13 cellular contexts compared by ENCODE assay signal in the genomic region with DNA sequence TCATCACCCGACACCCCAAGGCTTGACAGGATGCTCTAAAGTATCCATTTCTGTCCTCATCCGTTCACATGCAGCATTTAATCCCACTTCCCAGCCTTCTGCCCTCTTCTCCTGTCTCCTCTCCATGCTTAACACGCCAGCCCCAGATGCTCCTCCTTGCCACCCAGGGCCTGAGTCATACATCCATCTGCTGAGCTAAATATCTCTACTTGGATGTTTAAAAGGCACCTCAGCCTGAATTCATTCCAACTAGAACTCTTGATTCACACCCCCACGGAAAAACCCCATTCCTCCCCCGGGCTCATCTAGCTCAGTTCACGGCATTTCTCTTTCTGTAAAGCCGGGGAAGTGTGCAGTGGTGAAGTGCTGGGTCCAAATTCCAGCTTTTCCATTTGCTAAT. TPM values are rescaled to one million over a fixed set of nuclear protein-coding genes. Genes with fewer than 3 reads are reported as not detected.
A peak's percentile ranks its signal among the peaks of the same experiment; 100 is the strongest.
DNase-seq lines count a peak whose midpoint lies in the region; ATAC-seq and TF ChIP-seq lines count a peak whose summit lies in the region.
"Had no signal": no experiment of that assay in that cellular context is flagged by ENCODE, and none has a peak within 500 bp of the region (broad histone marks: within the 10 kb centered on the region; RNA-seq: fewer than 3 reads in every experiment).

No MANE protein-coding gene starts in this region.

- TF ChIP-seq CTCF in SK-N-SH (IDR thresholded peaks at IDR 0.05) (no peak), fibroblast of pulmonary artery (IDR thresholded peaks at IDR 0.05; ENCODE audit: low read length, missing control alignments) (no peak), body of pancreas (IDR thresholded peaks at IDR 0.05) (no peak)

- TF ChIP-seq POLR2A in body of pancreas (IDR thresholded peaks at IDR 0.05), result no peak

- peak overlapping the region; percentile 25; the same call in 1 of the 2 replicates for H3K4me2 ChIP-seq in SK-N-SH

- CTCF ChIA-PET in SK-N-SH (lab: Yijun Ruan, JAX), result interaction anchor here (0.7 to 10.8 kb wide), 7 partner anchors 8 to 464 kb away, joined by 3 to 243 read pairs (median 16); no protein-coding TSS in a partner anchor
- CTCF ChIA-PET in activated naive CD4-positive, alpha-beta T cell treated with anti-CD3 and anti-CD28 coated beads, Interleukin-2, amount 10 ng/mL, durations not matched to agents 7 days and 5 days (lab: Charles Lee), result interaction anchor here (1.1 to 4.8 kb wide), 7 partner anchors 8 to 462 kb away, joined by 3 to 23 read pairs (median 10); no protein-coding TSS in a partner anchor

- no peaks in the 10 kb centered on the region for H3K9me3 Mint-ChIP-seq in stimulated activated memory B cell treated with anti-CD40 and anti-IgM and Interleukin-4, amounts not matched to agents 10 μg/mL and 1 μg/mL and 100 μg/mL, for 72 hours
- H3K9me3 Mint-ChIP-seq in activated naive CD4-positive, alpha-beta T cell treated with anti-CD3 and anti-CD28 coated beads, Interleukin-2, amount 10 ng/mL, durations not matched to agents 7 days and 5 days, result no peaks in the 10 kb centered on the region

- H4K20me1 ChIP-seq in SK-N-SH (ENCODE audit: insufficient read depth), result no peaks in the 10 kb centered on the region

- H3K4me1 Mint-ChIP-seq in stimulated activated memory B cell treated with anti-CD40 and anti-IgM and Interleukin-4, amounts not matched to agents 10 μg/mL and 1 μg/mL and 100 μg/mL, for 72 hours, result peaks cover 36% of the 10 kb centered on the region
- peaks cover 9% of the 10 kb centered on the region for H3K4me1 Mint-ChIP-seq in activated naive CD4-positive, alpha-beta T cell treated with anti-CD3 and anti-CD28 coated beads, Interleukin-2, amount 10 ng/mL, durations not matched to agents 7 days and 5 days

- H3K27ac ChIP-seq in SK-N-SH (ENCODE audit: low read depth in 2 of 2, low read length in 1 of 2), result no peak overlapping the region; a peak in 1 of 4 replicates
- no peak overlapping the region for H3K27ac ChIP-seq in body of pancreas
- H3K27ac ChIP-seq: 22Rv1 had no signal

- H3K9me3 ChIP-seq in SK-N-SH (no peaks in the 10 kb centered on the region), body of pancreas (no peaks in the 10 kb centered on the region)

- POLR2A ChIA-PET in SK-N-SH (lab: Yijun Ruan, JAX), result no interaction called here

- H3K4me3 Mint-ChIP-seq in stimulated activated memory B cell treated with anti-CD40 and anti-IgM and Interleukin-4, amounts not matched to agents 10 μg/mL and 1 μg/mL and 100 μg/mL, for 72 hours, result no peak overlapping the region
- H3K4me3 Mint-ChIP-seq in activated naive CD4-positive, alpha-beta T cell treated with anti-CD3 and anti-CD28 coated beads, Interleukin-2, amount 10 ng/mL, durations not matched to agents 7 days and 5 days, result no peak overlapping the region

- no peak overlapping the region for H3K9ac ChIP-seq in SK-N-SH

- peaks cover 13% of the 10 kb centered on the region for H3K79me2 ChIP-seq in SK-N-SH (ENCODE audit: insufficient read depth)

- H3K36me3 ChIP-seq in SK-N-SH (replicated peaks in 1 of 2; ENCODE audit: control insufficient read depth in 1 of 2, insufficient read depth in 2 of 2, low read length in 1 of 2) (peaks cover 0 to under 1% of the 10 kb centered on the region in 2 experiments), body of pancreas (replicated peaks in 1 of 2; ENCODE audit: insufficient read depth in 1 of 2, low read depth in 2 of 2) (no peaks in the 10 kb centered on the region)

- no peaks in the 10 kb centered on the region for H3K27me3 Mint-ChIP-seq in stimulated activated memory B cell treated with anti-CD40 and anti-IgM and Interleukin-4, amounts not matched to agents 10 μg/mL and 1 μg/mL and 100 μg/mL, for 72 hours
- no peaks in the 10 kb centered on the region for H3K27me3 Mint-ChIP-seq in activated naive CD4-positive, alpha-beta T cell treated with anti-CD3 and anti-CD28 coated beads, Interleukin-2, amount 10 ng/mL, durations not matched to agents 7 days and 5 days
- H3K27me3 Mint-ChIP-seq: activated CD8-positive, alpha-beta memory T cell treated with anti-CD3 and anti-CD28 coated beads, Interleukin-2, amount 10 ng/mL, durations not matched to agents 7 days and 5 days had no signal

- H3K4me1 ChIP-seq in SK-N-SH (ENCODE audit: control insufficient read depth in 1 of 2, insufficient read depth in 2 of 2, low read depth in 1 of 2, low read length in 1 of 2) (peaks cover 32 to 43% of the 10 kb centered on the region in 2 experiments), body of pancreas (peaks cover 37% of the 10 kb centered on the region)

- WGBS in SK-N-SH (ENCODE audit: low lambda C conversion rate), result 41% methylated on average over 7 of the region's 7 CpGs
- 86 to 89% methylated on average over 7 of the region's 7 CpGs for WGBS in body of pancreas, 2 donors

- TF ChIP-seq RAD21 in SK-N-SH (IDR thresholded peaks at IDR 0.05; ENCODE audit: low read length), result no peak

- no peaks in the 10 kb centered on the region for H3K9me2 ChIP-seq in SK-N-SH

- DNase-seq in NCI-H82 (lab: John Stamatoyannopoulos, UW), result peak; percentile 74
- no peak for DNase-seq in NCI-H82 treated with DMSO at 0.1 percent for 48 hours (lab: John Stamatoyannopoulos, UW; ENCODE audit: unreplicated experiment)
- no peak for DNase-seq in SK-N-SH
- DNase-seq in fibroblast of pulmonary artery (ENCODE audit: low read depth), result peak; percentile 62
- no peak for DNase-seq in NCI-H2029 treated with DMSO at 0.1 percent for 48 hours (lab: John Stamatoyannopoulos, UW)
- no peak for DNase-seq in body of pancreas
- no peak for DNase-seq in activated naive CD4-positive, alpha-beta T cell treated with anti-CD3 and anti-CD28 coated beads, Interleukin-2, amount 10 ng/mL, durations not matched to agents 7 days and 5 days
- DNase-seq: activated CD8-positive, alpha-beta memory T cell treated with anti-CD3 and anti-CD28 coated beads, Interleukin-2, amount 10 ng/mL, durations not matched to agents 7 days and 5 days; kidney; NCI-H2029 had no signal

- H3F3A ChIP-seq in SK-N-SH (replicated peaks; ENCODE audit: insufficient read depth), result peaks cover 18% of the 10 kb centered on the region

- intact Hi-C loops in body of pancreas (cut with DNase I), result loop anchor here (5.0 kb wide), 1 partner anchor 212 kb away; no protein-coding TSS in a partner anchor

- H3K27ac Mint-ChIP-seq in stimulated activated memory B cell treated with anti-CD40 and anti-IgM and Interleukin-4, amounts not matched to agents 10 μg/mL and 1 μg/mL and 100 μg/mL, for 72 hours, result peak overlapping the region; percentile 96
- no peak overlapping the region for H3K27ac Mint-ChIP-seq in activated naive CD4-positive, alpha-beta T cell treated with anti-CD3 and anti-CD28 coated beads, Interleukin-2, amount 10 ng/mL, durations not matched to agents 7 days and 5 days
- H3K27ac Mint-ChIP-seq: activated CD8-positive, alpha-beta memory T cell treated with anti-CD3 and anti-CD28 coated beads, Interleukin-2, amount 10 ng/mL, durations not matched to agents 7 days and 5 days had no signal

- no peak for ATAC-seq in stimulated activated memory B cell treated with anti-CD40 and anti-IgM and Interleukin-4, amounts not matched to agents 10 μg/mL and 1 μg/mL and 100 μg/mL, for 72 hours
- no peak for ATAC-seq in body of pancreas
- ATAC-seq: activated CD8-positive, alpha-beta memory T cell treated with anti-CD3 and anti-CD28 coated beads, Interleukin-2, amount 10 ng/mL, durations not matched to agents 7 days and 5 days had no signal

- H3K4me3 ChIP-seq in SK-N-SH (ENCODE audit: low read depth in 2 of 2, low read length in 1 of 2), result no peak overlapping the region
- H3K4me3 ChIP-seq in fibroblast of pulmonary artery (replicated peaks; ENCODE audit: low read depth, low read length), result no peak overlapping the region
- H3K4me3 ChIP-seq in body of pancreas, result no peak overlapping the region

- H3K27me3 ChIP-seq in SK-N-SH (ENCODE audit: insufficient read depth) (no peaks in the 10 kb centered on the region), body of pancreas (no peaks in the 10 kb centered on the region)

- peaks cover 8% of the 10 kb centered on the region for H3K36me3 Mint-ChIP-seq in stimulated activated memory B cell treated with anti-CD40 and anti-IgM and Interleukin-4, amounts not matched to agents 10 μg/mL and 1 μg/mL and 100 μg/mL, for 72 hours
- H3K36me3 Mint-ChIP-seq in activated naive CD4-positive, alpha-beta T cell treated with anti-CD3 and anti-CD28 coated beads, Interleukin-2, amount 10 ng/mL, durations not matched to agents 7 days and 5 days, result no peaks in the 10 kb centered on the region
- H3K36me3 Mint-ChIP-seq: activated CD8-positive, alpha-beta memory T cell treated with anti-CD3 and anti-CD28 coated beads, Interleukin-2, amount 10 ng/mL, durations not matched to agents 7 days and 5 days had no signal

- H2AFZ ChIP-seq in SK-N-SH (ENCODE audit: low read depth), result no peak overlapping the region

- TF ChIP-seq EP300 in SK-N-SH (IDR thresholded peaks at IDR 0.05; ENCODE audit: borderline replicate concordance in 1 of 2, low read depth in 1 of 2, low read length in 1 of 2), result no peak

TF ChIP-seq in SK-N-SH, 30 proteins besides CTCF, POLR2A, EP300 and RAD21 (continues in another document):
- no peak for TF ChIP-seq RCOR1 (IDR thresholded peaks at IDR 0.05; ENCODE audit: low read length)
- TF ChIP-seq, protein P1, sequence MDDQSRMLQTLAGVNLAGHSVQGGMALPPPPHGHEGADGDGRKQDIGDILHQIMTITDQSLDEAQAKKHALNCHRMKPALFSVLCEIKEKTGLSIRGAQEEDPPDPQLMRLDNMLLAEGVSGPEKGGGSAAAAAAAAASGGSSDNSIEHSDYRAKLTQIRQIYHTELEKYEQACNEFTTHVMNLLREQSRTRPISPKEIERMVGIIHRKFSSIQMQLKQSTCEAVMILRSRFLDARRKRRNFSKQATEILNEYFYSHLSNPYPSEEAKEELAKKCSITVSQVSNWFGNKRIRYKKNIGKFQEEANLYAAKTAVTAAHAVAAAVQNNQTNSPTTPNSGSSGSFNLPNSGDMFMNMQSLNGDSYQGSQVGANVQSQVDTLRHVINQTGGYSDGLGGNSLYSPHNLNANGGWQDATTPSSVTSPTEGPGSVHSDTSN (IDR thresholded peaks at IDR 0.05), result peak; percentile 32; the same call in 1 of the 2 replicates
- TF ChIP-seq TCF12 (IDR thresholded peaks at IDR 0.05), result peak; percentile 83
- peak; percentile 54; the same call in 1 of the 2 replicates for TF ChIP-seq JUND (IDR thresholded peaks at IDR 0.05)
- TF ChIP-seq FOSL2 (IDR thresholded peaks at IDR 0.05; ENCODE audit: borderline replicate concordance, low read depth), result peak; percentile 67; the same call in 1 of the 2 replicates
- TF ChIP-seq, protein P2, sequence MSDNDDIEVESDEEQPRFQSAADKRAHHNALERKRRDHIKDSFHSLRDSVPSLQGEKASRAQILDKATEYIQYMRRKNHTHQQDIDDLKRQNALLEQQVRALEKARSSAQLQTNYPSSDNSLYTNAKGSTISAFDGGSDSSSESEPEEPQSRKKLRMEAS (IDR thresholded peaks at IDR 0.05; ENCODE audit: low read depth), result peak; percentile 84

RNA-seq across cellular contexts. Expression of a gene that starts 27.7 kb away (rescaled TPM):
- 0.03 TPM in 1 of 2 replicates, not detected in the other for polyA plus RNA-seq in SK-N-SH (2012; rRNA removed)
- polyA plus RNA-seq in SK-N-SH (2012; cell fraction: cytosol; rRNA removed), result 0.03 TPM in 1 of 2 replicates, not detected in the other
- 0.06 and 0.15 TPM in 2 replicates for polyA plus RNA-seq in SK-N-SH (2012; cell fraction: nucleus; rRNA removed)
- not detected for total RNA-seq in body of pancreas
- total RNA-seq: activated CD8-positive, alpha-beta memory T cell treated with anti-CD3 and anti-CD28 coated beads, Interleukin-2, amount 10 ng/mL, durations not matched to agents 7 days and 5 days; kidney; pulmonary artery endothelial cell had no signal

RNA-seq across cellular contexts. Expression of a gene that starts 43.9 kb away (rescaled TPM):
- not detected in 2 replicates for polyA plus RNA-seq in SK-N-SH (2012; rRNA removed)
- polyA plus RNA-seq in SK-N-SH (2012; cell fraction: cytosol; rRNA removed), result not detected in 2 replicates
- not detected in 2 replicates for polyA plus RNA-seq in SK-N-SH (2012; cell fraction: nucleus; rRNA removed)
- total RNA-seq in body of pancreas, result not detected
- total RNA-seq: activated CD8-positive, alpha-beta memory T cell treated with anti-CD3 and anti-CD28 coated beads, Interleukin-2, amount 10 ng/mL, durations not matched to agents 7 days and 5 days; pulmonary artery endothelial cell had no signal

Comparison
In these comparisons a context has a peak if more than half of its experiments do, and no peak if none do; other contexts are left out.
1. DNase-seq: peak in NCI-H82 (single experiment) and fibroblast of pulmonary artery (single experiment); none in NCI-H82 treated with DMSO at 0.1 percent for 48 hours (single experiment), SK-N-SH (single experiment), NCI-H2029 treated with DMSO at 0.1 percent for 48 hours (single experiment), body of pancreas (0 of 4) and activated naive CD4-positive, alpha-beta T cell treated with anti-CD3 and anti-CD28 coated beads, Interleukin-2, amount 10 ng/mL, durations not matched to agents 7 days and 5 days (single experiment).